Comparison of ENCODE assay signal across 8 cellular contexts in genomic region chr13:112722433-112723250, GRCh38. TPM values are rescaled to one million over a fixed set of nuclear protein-coding genes. Genes with fewer than 3 reads are reported as not detected.
DNase-seq lines count a peak whose midpoint lies in the region; ATAC-seq, FAIRE-seq and TF ChIP-seq lines count a peak whose summit lies in the region.

No MANE protein-coding gene starts in this region.

- no peak overlapping the region for H3K4me3 ChIP-seq in fibroblast of lung (replicated peaks in 1 of 4; ENCODE audit: control extremely low read depth in 1 of 4, insufficient read depth in 1 of 4, low read depth in 3 of 4, low read length in 4 of 4)
- no peak overlapping the region for H3K4me3 ChIP-seq in osteoblast (ENCODE audit: insufficient read depth, low read length)
- H3K4me3 ChIP-seq in CD8-positive, alpha-beta memory T cell (ENCODE audit: low read length): no peak overlapping the region

- POLR2A ChIA-PET in CD8-positive, alpha-beta memory T cell (lab: Charles Lee): no interaction called here

- H3K9me3 ChIP-seq in fibroblast of lung (ENCODE audit: control insufficient read depth, insufficient read depth, low read depth, low read length) (no peaks in the 10 kb centered on the region), osteoblast (ENCODE audit: low read depth, low read length) (no peaks in the 10 kb centered on the region)
- H3K9me3 ChIP-seq in CD8-positive, alpha-beta memory T cell (ENCODE audit: low read length): no peaks in the 10 kb centered on the region

- CTCF ChIA-PET in CD8-positive, alpha-beta memory T cell (lab: Charles Lee): no interaction called here

- H4K20me1 ChIP-seq in fibroblast of lung (ENCODE audit: control insufficient read depth, extremely low read depth, insufficient read depth, low read length): no peaks in the 10 kb centered on the region
- H4K20me1 ChIP-seq in osteoblast (ENCODE audit: insufficient read depth, low read length): peaks cover 13% of the 10 kb centered on the region

- no peak for ATAC-seq in HG03521 (IDR thresholded peaks at IDR 0.05; ENCODE audit: unreplicated experiment)
- no peak for ATAC-seq in HG03520 (IDR thresholded peaks at IDR 0.05; ENCODE audit: unreplicated experiment)
- no peak for ATAC-seq in HG02870 (IDR thresholded peaks at IDR 0.05; ENCODE audit: unreplicated experiment)

- no peaks in the 10 kb centered on the region for H3K9me3 Mint-ChIP-seq in CD8-positive, alpha-beta memory T cell

- peak overlapping the region in 4 of 8 donors; percentile 16 to 83 (median 69) for H3K27ac Mint-ChIP-seq in CD8-positive, alpha-beta memory T cell

- no peak overlapping the region for H2AFZ ChIP-seq in fibroblast of lung (ENCODE audit: low read length)
- H2AFZ ChIP-seq in osteoblast (ENCODE audit: low read length): no peak overlapping the region

- H3K4me1 Mint-ChIP-seq in CD8-positive, alpha-beta memory T cell: peaks cover 26 to 44% (median 28%) of the 10 kb centered on the region in 3 donors

- H3K9ac ChIP-seq in fibroblast of lung (ENCODE audit: insufficient read depth, low read length): no peak overlapping the region

- DNase-seq in RPMI7951 (ENCODE audit: low read depth): peak; percentile 85
- DNase-seq in fibroblast of lung (ENCODE audit: low read depth in 2 of 2): peak; percentile 87 to 96
- peak; percentile 99 for DNase-seq in osteoblast (ENCODE audit: insufficient read length, low spot score, missing footprints)
- no peak for DNase-seq in CD8-positive, alpha-beta memory T cell

- H3K27ac ChIP-seq in fibroblast of lung (ENCODE audit: insufficient read depth, low read length) (peak overlapping the region; percentile 74), osteoblast (ENCODE audit: low read depth, low read length) (peak overlapping the region; percentile 73)
- no peak overlapping the region for H3K27ac ChIP-seq in CD8-positive, alpha-beta memory T cell (ENCODE audit: low read depth, low read length)

- H3K36me3 Mint-ChIP-seq in CD8-positive, alpha-beta memory T cell: peaks cover 0 to 7% (median 4%) of the 10 kb centered on the region in 3 donors

- FAIRE-seq in G401.6 (lab: Jason Lieb, UNC): peak; percentile 66

- no peaks in the 10 kb centered on the region for H3K27me3 ChIP-seq in fibroblast of lung (ENCODE audit: control insufficient read depth, insufficient read depth, low read length)
- H3K27me3 ChIP-seq in osteoblast (ENCODE audit: insufficient read depth, low read length): no peaks in the 10 kb centered on the region
- no peaks in the 10 kb centered on the region for H3K27me3 ChIP-seq in CD8-positive, alpha-beta memory T cell (ENCODE audit: insufficient read depth, low read length, poor library complexity, severe bottlenecking)

- H3K4me2 ChIP-seq in fibroblast of lung (ENCODE audit: extremely low read depth, insufficient read depth, low read length) (no peak overlapping the region), osteoblast (ENCODE audit: insufficient read depth, low read length) (peak overlapping the region; percentile 39)

- H3K27me3 Mint-ChIP-seq in CD8-positive, alpha-beta memory T cell: peaks cover 0 to 1% of the 10 kb centered on the region in 2 donors

- H3K36me3 ChIP-seq in fibroblast of lung (ENCODE audit: control insufficient read depth, insufficient read depth, low read length) (no peaks in the 10 kb centered on the region), osteoblast (ENCODE audit: insufficient read depth, low read length) (no peaks in the 10 kb centered on the region)
- no peaks in the 10 kb centered on the region for H3K36me3 ChIP-seq in CD8-positive, alpha-beta memory T cell (ENCODE audit: insufficient read depth, low read length)

- TF ChIP-seq CTCF in fibroblast of lung (conservative IDR thresholded peaks at IDR 0.05 in 1 of 2, IDR thresholded peaks at IDR 0.05 in 1 of 2; ENCODE audit: low read depth in 1 of 2, low read length in 2 of 2): no peak
- no peak for TF ChIP-seq CTCF in osteoblast (IDR thresholded peaks at IDR 0.05; ENCODE audit: extremely low read depth, low read depth, low read length)

- H3K4me1 ChIP-seq in fibroblast of lung (ENCODE audit: control insufficient read depth, extremely low read depth, insufficient read depth, low read length) (no peaks in the 10 kb centered on the region), osteoblast (ENCODE audit: insufficient read depth, low read length) (peaks cover 5% of the 10 kb centered on the region)
- peaks cover 14% of the 10 kb centered on the region for H3K4me1 ChIP-seq in CD8-positive, alpha-beta memory T cell (ENCODE audit: insufficient read depth, low read length)

- H3K79me2 ChIP-seq in fibroblast of lung (ENCODE audit: control insufficient read depth, insufficient read depth, low read length) (no peaks in the 10 kb centered on the region), osteoblast (ENCODE audit: insufficient read depth, low read length) (no peaks in the 10 kb centered on the region)

- H3K4me3 Mint-ChIP-seq in CD8-positive, alpha-beta memory T cell: no peak overlapping the region

RNA-seq across cellular contexts. Expression of gene ATP11A, which starts 32.8 kb away (rescaled TPM):
- total RNA-seq in RPMI7951 (2014; rRNA removed; shearing (Covaris generic)): 1.1 and 2.2 TPM in 2 replicates
- 4.6 and 7.8 TPM in 2 replicates for total RNA-seq in fibroblast of lung
- 2.3 and 3.9 TPM in 2 replicates for polyA plus RNA-seq in fibroblast of lung
- polyA plus RNA-seq in fibroblast of lung (2012): 7.1 and 8.7 TPM in 2 replicates
- polyA minus RNA-seq in fibroblast of lung (ENCODE audit: low replicate concordance): 54.2 and 58.2 TPM in 2 replicates
- total RNA-seq in osteoblast: 7.6 and 7.7 TPM in 2 replicates
- total RNA-seq in CD8-positive, alpha-beta memory T cell: 10 to 100 TPM; 34.0 to 34.6 TPM
- 4.5 TPM for polyA plus RNA-seq in CD8-positive, alpha-beta memory T cell

Comparison
In these comparisons a context has a peak if more than half of its experiments do, and no peak if none do; other contexts are left out.
1. DNase-seq: peak in RPMI7951 (single experiment), fibroblast of lung (2 of 2) and osteoblast (single experiment); none in CD8-positive, alpha-beta memory T cell (0 of 5).